In the genomic region with DNA sequence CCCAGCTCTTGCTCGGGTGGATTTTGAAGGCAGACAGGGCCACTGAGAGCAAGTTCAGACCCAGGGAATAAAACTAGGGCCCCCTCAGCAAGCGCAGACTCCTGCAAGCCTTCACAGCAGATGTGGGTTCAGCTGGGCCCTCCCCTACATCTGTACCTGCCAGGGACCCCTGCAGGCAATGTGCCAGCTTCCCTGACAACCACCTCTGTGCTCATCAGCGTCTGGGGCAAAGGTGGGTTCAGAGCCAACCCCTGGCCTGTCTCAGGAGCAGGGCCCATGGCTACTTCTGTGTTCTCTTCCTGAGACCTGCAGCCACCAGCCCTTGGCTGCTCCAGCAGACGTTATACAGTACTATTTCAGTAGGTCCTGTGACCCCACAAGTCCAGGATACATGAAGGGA, we compare ENCODE assay signal across 15 cellular contexts.
"Had no signal": no experiment of that assay in that cellular context is flagged by ENCODE, and none has a peak within 500 bp of the region (broad histone marks: within the 10 kb centered on the region; RNA-seq: fewer than 3 reads in every experiment).

No MANE protein-coding gene starts in this region.

- H3K27ac ChIP-seq: ascending aorta, breast epithelium, left lung had no signal

- H3K36me3 ChIP-seq: ascending aorta, breast epithelium, left lung had no signal

- H3K9ac ChIP-seq: SK-N-SH had no signal

- H3K9me3 Mint-ChIP-seq: activated naive CD4-positive, alpha-beta T cell treated with anti-CD3 and anti-CD28 coated beads, Interleukin-2, amount 10 ng/mL, durations not matched to agents 7 days and 5 days; nephron; stimulated activated memory B cell treated with anti-CD40 and anti-IgM and Interleukin-4, amounts not matched to agents 10 μg/mL and 1 μg/mL and 100 μg/mL, for 72 hours had no signal

- H3K4me3 ChIP-seq: ascending aorta, breast epithelium, dorsolateral prefrontal cortex, left lung had no signal

- H3K4me1 ChIP-seq: breast epithelium had no signal

- H3K27me3 Mint-ChIP-seq: type B pancreatic cell had no signal

- H3K4me1 Mint-ChIP-seq: stimulated activated memory B cell treated with anti-CD40 and anti-IgM and Interleukin-4, amounts not matched to agents 10 μg/mL and 1 μg/mL and 100 μg/mL, for 72 hours had no signal

- H3K27me3 ChIP-seq: ascending aorta, breast epithelium, dorsolateral prefrontal cortex, left lung had no signal

- H3K27ac Mint-ChIP-seq: activated naive CD4-positive, alpha-beta T cell treated with anti-CD3 and anti-CD28 coated beads, Interleukin-2, amount 10 ng/mL, durations not matched to agents 7 days and 5 days; stimulated activated memory B cell treated with anti-CD40 and anti-IgM and Interleukin-4, amounts not matched to agents 10 μg/mL and 1 μg/mL and 100 μg/mL, for 72 hours had no signal

- DNase-seq: activated CD4-positive, CD25-positive, alpha-beta regulatory T cell treated with anti-CD3 and anti-CD28 coated beads, Interleukin-2, amount 50 U/mL, for 72 hours; activated naive CD4-positive, alpha-beta T cell treated with anti-CD3 and anti-CD28 coated beads, Interleukin-2, amount 10 ng/mL, durations not matched to agents 7 days and 5 days; activated T-cell treated with anti-CD3 and anti-CD28 coated beads for 4 hours; left lung; mesenchymal stem cell; SK-N-SH; stimulated activated CD4-positive, alpha-beta T cell treated with anti-CD3 and anti-CD28 coated beads, Interleukin-2, amount 100 ng/mL, for 48 hours; T-helper 1 cell; T1000 had no signal

- ATAC-seq: left lung; stimulated activated memory B cell treated with anti-CD40 and anti-IgM and Interleukin-4, amounts not matched to agents 10 μg/mL and 1 μg/mL and 100 μg/mL, for 72 hours had no signal

- H3K4me3 Mint-ChIP-seq: activated naive CD4-positive, alpha-beta T cell treated with anti-CD3 and anti-CD28 coated beads, Interleukin-2, amount 10 ng/mL, durations not matched to agents 7 days and 5 days; nephron; stimulated activated memory B cell treated with anti-CD40 and anti-IgM and Interleukin-4, amounts not matched to agents 10 μg/mL and 1 μg/mL and 100 μg/mL, for 72 hours; type B pancreatic cell had no signal

- H3K9me3 ChIP-seq: ascending aorta, breast epithelium, left lung, SK-N-SH had no signal
